ENCODE assay signal across 2 cellular contexts in genomic region chr5:114308508-114308907, GRCh38.
TF ChIP-seq lines count a peak whose summit lies in the region.

No MANE protein-coding gene starts in this region.

TF ChIP-seq in IMR-90, 13 proteins besides CTCF, POLR2A, EP300 and RAD21:
- TF ChIP-seq CEBPB (IDR thresholded peaks at IDR 0.05; ENCODE audit: low read depth, low read length) (peak; percentile 78), FOS (IDR thresholded peaks at IDR 0.05; ENCODE audit: low read depth, low read length) (no peak), MAFK (IDR thresholded peaks at IDR 0.05; ENCODE audit: low read depth, low read length) (no peak), MAZ (IDR thresholded peaks at IDR 0.05; ENCODE audit: borderline replicate concordance, low read depth, low read length) (no peak), NFE2L2 (IDR thresholded peaks at IDR 0.05; ENCODE audit: low read depth, low read length) (no peak)

TF ChIP-seq in K562, 482 proteins besides CTCF, POLR2A, EP300 and RAD21:
- no peak for TF ChIP-seq CEBPG (CRISPR knock-in tag; IDR thresholded peaks at IDR 0.05)
- peak in 1 of 2 experiments; percentile 27; a peak in 1 of 4 replicates for TF ChIP-seq CEBPG (tag; conservative IDR thresholded peaks at IDR 0.05 in 1 of 2, IDR thresholded peaks at IDR 0.05 in 1 of 2)
- no peak for TF ChIP-seq MNT (conservative IDR thresholded peaks at IDR 0.05)
- no peak for TF ChIP-seq MIER1 (IDR thresholded peaks at IDR 0.05; ENCODE audit: low read depth)
- TF ChIP-seq CEBPB (tag; IDR thresholded peaks at IDR 0.05) = peak; percentile 43; the same call in 1 of the 2 replicates
- no peak for TF ChIP-seq ILK (tag; IDR thresholded peaks at IDR 0.05; ENCODE audit: borderline replicate concordance, low read depth)
- TF ChIP-seq SAFB2 (IDR thresholded peaks at IDR 0.05; ENCODE audit: borderline replicate concordance, low read depth, low read length, severe bottlenecking) = no peak
